In genomic region chr16:4475880-4476790, GRCh38 we compare ENCODE assay signal across 7 cellular contexts. TPM values are rescaled to one million over a fixed set of nuclear protein-coding genes. Genes with fewer than 3 reads are reported as not detected.
A peak's percentile ranks its signal among the peaks of the same experiment; 100 is the strongest.
DNase-seq lines count a peak whose midpoint lies in the region; ATAC-seq, FAIRE-seq and TF ChIP-seq lines count a peak whose summit lies in the region.

A gene with protein sequence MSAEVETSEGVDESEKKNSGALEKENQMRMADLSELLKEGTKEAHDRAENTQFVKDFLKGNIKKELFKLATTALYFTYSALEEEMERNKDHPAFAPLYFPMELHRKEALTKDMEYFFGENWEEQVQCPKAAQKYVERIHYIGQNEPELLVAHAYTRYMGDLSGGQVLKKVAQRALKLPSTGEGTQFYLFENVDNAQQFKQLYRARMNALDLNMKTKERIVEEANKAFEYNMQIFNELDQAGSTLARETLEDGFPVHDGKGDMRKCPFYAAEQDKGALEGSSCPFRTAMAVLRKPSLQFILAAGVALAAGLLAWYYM (plus strand): TSS chr16:4476398. CDS start chr16:4505525, 29,127 bp downstream.

- no peaks in the 10 kb centered on the region for H3K27me3 Mint-ChIP-seq in T-helper 2 cell treated with Interferon-gamma antibody and Interleukin-4, amounts not matched to agents 5 μg/mL and 100 μg/mL, for 36 hours (ENCODE audit: low read depth)
- no peaks in the 10 kb centered on the region for H3K27me3 Mint-ChIP-seq in astrocyte (ENCODE audit: low read depth, unreplicated experiment)

- H3K4me1 ChIP-seq in astrocyte (ENCODE audit: insufficient read depth, low read length), result peaks cover 22% of the 10 kb centered on the region

- FAIRE-seq in astrocyte (lab: Jason Lieb, UNC), result no peak

- TF ChIP-seq CTCF in astrocyte (IDR thresholded peaks at IDR 0.05; ENCODE audit: insufficient read depth, low read depth, low read length), result no peak

- peaks cover 56% of the 10 kb centered on the region for H3K79me2 ChIP-seq in astrocyte (ENCODE audit: insufficient read depth, low read length)

- H3K27ac ChIP-seq in astrocyte (ENCODE audit: low read depth, low read length), result peak within 1 kb of the TSS; percentile 25

- no peaks in the 10 kb centered on the region for H3K36me3 ChIP-seq in astrocyte (ENCODE audit: insufficient read depth, low read length)

- H3K9me3 Mint-ChIP-seq in T-helper 2 cell treated with Interferon-gamma antibody and Interleukin-4, amounts not matched to agents 5 μg/mL and 100 μg/mL, for 36 hours, result no peaks in the 10 kb centered on the region
- H3K9me3 Mint-ChIP-seq in astrocyte (ENCODE audit: unreplicated experiment), result peaks cover 3% of the 10 kb centered on the region

- H3K4me2 ChIP-seq in astrocyte (ENCODE audit: low read length), result peak within 1 kb of the TSS; percentile 96

- peaks cover 23% of the 10 kb centered on the region for H4K20me1 ChIP-seq in astrocyte (ENCODE audit: insufficient read depth, low read length)

- peak; percentile 90 to 95 for DNase-seq in NCI-H1930 (lab: John Stamatoyannopoulos, UW)
- DNase-seq in T-helper 2 cell treated with Interferon-gamma antibody and Interleukin-4, amounts not matched to agents 5 μg/mL and 100 μg/mL, for 36 hours (ENCODE audit: low spot score), result peak; percentile 96
- peak; percentile 71 for DNase-seq in astrocyte (ENCODE audit: low read depth)
- DNase-seq in hepatic stellate cell (ENCODE audit: low spot score), result peak; percentile 93
- peak; percentile 95 for DNase-seq in retina

- no peaks in the 10 kb centered on the region for H3K9me3 ChIP-seq in astrocyte (ENCODE audit: insufficient read depth, low read depth, low read length)

- H3K4me3 Mint-ChIP-seq in T-helper 2 cell treated with Interferon-gamma antibody and Interleukin-4, amounts not matched to agents 5 μg/mL and 100 μg/mL, for 36 hours, result peak within 1 kb of the TSS; percentile 75
- peak within 1 kb of the TSS; percentile 89 for H3K4me3 Mint-ChIP-seq in astrocyte (ENCODE audit: unreplicated experiment)

- H2AFZ ChIP-seq in astrocyte (ENCODE audit: low read depth, low read length), result peak within 1 kb of the TSS; percentile 86

- H3K27ac Mint-ChIP-seq in T-helper 2 cell treated with Interferon-gamma antibody and Interleukin-4, amounts not matched to agents 5 μg/mL and 100 μg/mL, for 36 hours, result peak within 1 kb of the TSS; percentile 93
- peak within 1 kb of the TSS; percentile 72 for H3K27ac Mint-ChIP-seq in astrocyte (ENCODE audit: unreplicated experiment)

- peaks cover 18% of the 10 kb centered on the region for H3K36me3 Mint-ChIP-seq in T-helper 2 cell treated with Interferon-gamma antibody and Interleukin-4, amounts not matched to agents 5 μg/mL and 100 μg/mL, for 36 hours (ENCODE audit: low read depth)
- H3K36me3 Mint-ChIP-seq in astrocyte (ENCODE audit: low read depth, unreplicated experiment), result peaks cover 2% of the 10 kb centered on the region

- H3K4me1 Mint-ChIP-seq in T-helper 2 cell treated with Interferon-gamma antibody and Interleukin-4, amounts not matched to agents 5 μg/mL and 100 μg/mL, for 36 hours (ENCODE audit: low read depth), result peaks cover 24% of the 10 kb centered on the region
- H3K4me1 Mint-ChIP-seq in astrocyte (ENCODE audit: low read depth, unreplicated experiment), result peaks cover 16% of the 10 kb centered on the region

- H3K9ac ChIP-seq in astrocyte (ENCODE audit: low read length), result peak within 1 kb of the TSS; percentile 84

- peak within 1 kb of the TSS; percentile 78 for H3K4me3 ChIP-seq in astrocyte (ENCODE audit: insufficient read depth, low read depth, low read length)

- H3K27me3 ChIP-seq in astrocyte (ENCODE audit: insufficient read depth, low read length), result no peaks in the 10 kb centered on the region

- ATAC-seq in GM18502 (IDR thresholded peaks at IDR 0.05; ENCODE audit: poor library complexity, unreplicated experiment) (peak; percentile 85), HG02943 (IDR thresholded peaks at IDR 0.05; ENCODE audit: low read depth, unreplicated experiment) (peak; percentile 79)

RNA-seq across cellular contexts. Expression of the gene that starts here (rescaled TPM):
- total RNA-seq in astrocyte, result 53.1 and 64.9 TPM in 2 replicates

Comparison
In these comparisons a context has a peak if more than half of its experiments do, and no peak if none do; other contexts are left out.
1. Peak in every context shown above with its lines: DNase-seq, ATAC-seq, H3K4me3 ChIP-seq and H3K27ac ChIP-seq.